In the genomic region with DNA sequence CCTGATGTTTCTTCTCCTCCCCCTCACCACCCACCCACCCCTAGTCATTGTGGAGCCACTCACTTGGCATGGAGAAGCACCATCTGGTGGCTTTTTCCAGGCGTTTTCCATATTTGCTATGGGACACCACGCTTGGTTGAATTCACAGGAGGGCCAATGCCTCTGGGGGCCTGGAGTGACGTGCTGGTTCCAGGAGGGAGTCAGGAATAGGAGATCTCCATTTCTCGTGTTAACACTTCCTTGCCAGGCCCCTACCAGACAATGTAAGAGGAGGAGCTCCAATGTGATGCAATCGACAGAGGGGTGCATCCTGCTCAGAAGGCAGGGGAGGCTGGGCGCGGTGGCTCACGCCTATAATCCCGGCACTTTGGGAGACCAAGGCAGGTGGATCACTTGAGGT, we compare ENCODE assay signal across 22 cellular contexts. TPM values are rescaled to one million over a fixed set of nuclear protein-coding genes. Genes with fewer than 3 reads are reported as not detected.
DNase-seq lines count a peak whose midpoint lies in the region; ATAC-seq and TF ChIP-seq lines count a peak whose summit lies in the region.
"Had no signal": no experiment of that assay in that cellular context is flagged by ENCODE, and none has a peak within 500 bp of the region (broad histone marks: within the 10 kb centered on the region; RNA-seq: fewer than 3 reads in every experiment).

No MANE protein-coding gene starts in this region.

- DNase-seq in SIG-M5 treated with dmso at 0.1 percent for 504 hours (lab: John Stamatoyannopoulos, UW; ENCODE audit: unreplicated experiment), result peak; percentile 37
- DNase-seq in SIG-M5 (lab: John Stamatoyannopoulos, UW), result no peak
- peak; percentile 79 for DNase-seq in NCI-H345 (lab: John Stamatoyannopoulos, UW)
- no peak for DNase-seq in WTC11 (ENCODE audit: low spot score)
- peak; percentile 39 for DNase-seq in upper lobe of right lung
- no peak for DNase-seq in H7
- no peak for DNase-seq in Right ventricle myocardium superior
- no peak for DNase-seq in ecto neural progenitor cell (ENCODE audit: low spot score)
- DNase-seq: activated CD4-positive, alpha-beta memory T cell treated with anti-CD3 and anti-CD28 coated beads, Interleukin-2, amount 10 ng/mL, durations not matched to agents 7 days and 5 days; activated T-cell treated with anti-CD3 and anti-CD28 coated beads, Interleukin-2, amount 50 U/mL, for 1 hour; CD4-positive, alpha-beta T cell; colonic mucosa; NK-92 treated with Interleukin-12 subunit alpha and Interleukin-12 subunit beta, amount 100 ng/mL, for 24 hours; pancreas; stimulated activated CD4-positive, alpha-beta T cell treated with anti-CD3 and anti-CD28 coated beads, Interleukin-2, amount 100 ng/mL, for 24 hours; stomach; T-helper 1 cell had no signal

- peaks cover 5% of the 10 kb centered on the region; the same call in 1 of the 2 replicates for H3K4me1 Mint-ChIP-seq in WTC11
- H3K4me1 Mint-ChIP-seq: activated CD4-positive, alpha-beta memory T cell treated with anti-CD3 and anti-CD28 coated beads, Interleukin-2, amount 10 ng/mL, durations not matched to agents 7 days and 5 days had no signal

- no peaks in the 10 kb centered on the region for H3K27me3 Mint-ChIP-seq in WTC11 (ENCODE audit: low read depth)
- H3K27me3 Mint-ChIP-seq: activated CD4-positive, alpha-beta memory T cell treated with anti-CD3 and anti-CD28 coated beads, Interleukin-2, amount 10 ng/mL, durations not matched to agents 7 days and 5 days; activated naive CD4-positive, alpha-beta T cell treated with anti-CD3 and anti-CD28 coated beads, Interleukin-2, amount 50 U/mL, for 24 hours; CD4-positive, alpha-beta T cell had no signal

- POLR2A ChIA-PET in WTC11 (lab: Charles Lee), result no interaction called here

- no peak overlapping the region for H3K27ac Mint-ChIP-seq in WTC11
- H3K27ac Mint-ChIP-seq: activated CD4-positive, alpha-beta memory T cell treated with anti-CD3 and anti-CD28 coated beads, Interleukin-2, amount 10 ng/mL, durations not matched to agents 7 days and 5 days; activated naive CD4-positive, alpha-beta T cell treated with anti-CD3 and anti-CD28 coated beads, Interleukin-2, amount 50 U/mL, for 24 hours; CD4-positive, alpha-beta T cell had no signal

- no peaks in the 10 kb centered on the region for H3K9me3 ChIP-seq in upper lobe of right lung
- H3K9me3 ChIP-seq: colonic mucosa, pancreas, stomach had no signal

- no peak overlapping the region for H3K4me3 Mint-ChIP-seq in WTC11
- H3K4me3 Mint-ChIP-seq: activated CD4-positive, alpha-beta memory T cell treated with anti-CD3 and anti-CD28 coated beads, Interleukin-2, amount 10 ng/mL, durations not matched to agents 7 days and 5 days; activated naive CD4-positive, alpha-beta T cell treated with anti-CD3 and anti-CD28 coated beads, Interleukin-2, amount 50 U/mL, for 24 hours; CD4-positive, alpha-beta T cell had no signal

- TF ChIP-seq CTCF in WTC11 (IDR thresholded peaks at IDR 0.05), result no peak
- no peak for TF ChIP-seq CTCF in upper lobe of right lung (IDR thresholded peaks at IDR 0.05)

- H3K9me3 Mint-ChIP-seq in WTC11, result peaks cover 1% of the 10 kb centered on the region; the same call in 1 of the 2 replicates
- H3K9me3 Mint-ChIP-seq: activated CD4-positive, alpha-beta memory T cell treated with anti-CD3 and anti-CD28 coated beads, Interleukin-2, amount 10 ng/mL, durations not matched to agents 7 days and 5 days; activated naive CD4-positive, alpha-beta T cell treated with anti-CD3 and anti-CD28 coated beads, Interleukin-2, amount 50 U/mL, for 24 hours; CD4-positive, alpha-beta T cell had no signal

- no peaks in the 10 kb centered on the region for H3K36me3 Mint-ChIP-seq in WTC11
- H3K36me3 Mint-ChIP-seq: activated naive CD4-positive, alpha-beta T cell treated with anti-CD3 and anti-CD28 coated beads, Interleukin-2, amount 50 U/mL, for 24 hours had no signal

- intact Hi-C loops in upper lobe of right lung (cut with DNase I), result no loop called here
- intact Hi-C loops in Right ventricle myocardium superior (cut with DNase I), result no loop called here

- no peaks in the 10 kb centered on the region for H3K36me3 ChIP-seq in upper lobe of right lung
- H3K36me3 ChIP-seq in H7 (replicated peaks; ENCODE audit: control insufficient read depth, insufficient read depth, low read length), result no peaks in the 10 kb centered on the region
- H3K36me3 ChIP-seq: colonic mucosa, pancreas, stomach had no signal

- H3K4me3 ChIP-seq in upper lobe of right lung (no peak overlapping the region), H7 (ENCODE audit: insufficient read depth, low read depth, low read length) (no peak overlapping the region)
- H3K4me3 ChIP-seq: colonic mucosa, lung, pancreas, stomach had no signal

- peaks cover 17% of the 10 kb centered on the region for H3K4me1 ChIP-seq in upper lobe of right lung
- H3K4me1 ChIP-seq: colonic mucosa, pancreas had no signal

- H3K27me3 ChIP-seq in upper lobe of right lung (no peaks in the 10 kb centered on the region), H7 (ENCODE audit: control insufficient read depth, insufficient read depth, low read length) (no peaks in the 10 kb centered on the region)
- H3K27me3 ChIP-seq: colonic mucosa, pancreas, stomach had no signal

- H3K27ac ChIP-seq in upper lobe of right lung, result no peak overlapping the region
- H3K27ac ChIP-seq: colonic mucosa, pancreas, RWPE1, stomach had no signal

- CTCF ChIA-PET in WTC11 (lab: Charles Lee), result interaction anchor here (0.6 to 3.9 kb wide), 22 partner anchors 9 to 423 kb away, joined by 3 to 34 read pairs (median 6); a partner anchor contains a TSS

- ATAC-seq in WTC11 (no peak), upper lobe of right lung (no peak), Right ventricle myocardium superior (ENCODE audit: poor library complexity) (no peak)
- ATAC-seq: HCT116, pancreas had no signal

TF ChIP-seq in WTC11, 78 proteins besides CTCF, POLR2A, EP300 and RAD21:
- TF ChIP-seq, protein P1, sequence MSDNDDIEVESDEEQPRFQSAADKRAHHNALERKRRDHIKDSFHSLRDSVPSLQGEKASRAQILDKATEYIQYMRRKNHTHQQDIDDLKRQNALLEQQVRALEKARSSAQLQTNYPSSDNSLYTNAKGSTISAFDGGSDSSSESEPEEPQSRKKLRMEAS (CRISPR knock-in tag; IDR thresholded peaks at IDR 0.05), result peak; percentile 20; the same call in 1 of the 2 replicates
- no peak for TF ChIP-seq HMGA2 (CRISPR knock-in tag; IDR thresholded peaks at IDR 0.05)
TF ChIP-seq in WTC11: peak in this region for 1.

RNA-seq across cellular contexts. Expression of a gene that starts 21.6 kb away (rescaled TPM):
- total RNA-seq in WTC11 (2021) (10.8 to 15.5 TPM (median 14.9 TPM) in 3 replicates), upper lobe of right lung (10.3 TPM), Right ventricle myocardium superior (93.6 TPM)
- 15.8 and 18.3 TPM in 2 replicates for total RNA-seq in H7 (2014; rRNA removed; shearing (Covaris generic))
- total RNA-seq: myocyte had no signal

Comparison
In these comparisons a context has a peak if more than half of its experiments do, and no peak if none do; other contexts are left out.
1. DNase-seq: peak in SIG-M5 treated with dmso at 0.1 percent for 504 hours (single experiment), NCI-H345 (single experiment) and upper lobe of right lung (single experiment); none in SIG-M5 (single experiment), WTC11 (single experiment), H7 (single experiment), Right ventricle myocardium superior (single experiment) and ecto neural progenitor cell (single experiment).